34 cellular contexts compared by ENCODE assay signal in genomic region chr11:32032052-32032451, GRCh38.
"Had no signal": no experiment of that assay in that cellular context is flagged by ENCODE, and none has a peak within 500 bp of the region (broad histone marks: within the 10 kb centered on the region; RNA-seq: fewer than 3 reads in every experiment).

No MANE protein-coding gene starts in this region.

- H3K4me3 Mint-ChIP-seq: activated naive CD4-positive, alpha-beta T cell treated with anti-CD3 and anti-CD28 coated beads for 36 hours; activated naive CD8-positive, alpha-beta T cell treated with anti-CD3 and anti-CD28 coated beads for 36 hours; brain; immature natural killer cell; naive thymus-derived CD4-positive, alpha-beta T cell; neural progenitor cell; stimulated activated memory B cell treated with anti-CD40 and anti-IgM and Interleukin-4, amounts not matched to agents 10 μg/mL and 1 μg/mL and 100 μg/mL, for 72 hours; stimulated activated naive CD8-positive, alpha-beta T cell treated with anti-CD3 and anti-CD28 coated beads, Interleukin-15, amount 100 ng/mL, for 72 hours; type B pancreatic cell had no signal

- H3K4me3 ChIP-seq: ascending aorta, cardiac muscle cell, colonic mucosa, neural progenitor cell, right atrium auricular region, smooth muscle cell, uterus had no signal

- H3K27ac ChIP-seq: ascending aorta, cardiac muscle cell, colonic mucosa, neural progenitor cell, right atrium auricular region, uterus, VCaP had no signal

- H3K27ac Mint-ChIP-seq: activated naive CD4-positive, alpha-beta T cell treated with anti-CD3 and anti-CD28 coated beads for 36 hours; activated naive CD8-positive, alpha-beta T cell treated with anti-CD3 and anti-CD28 coated beads for 36 hours; brain; effector memory CD8-positive, alpha-beta T cell; immature natural killer cell; naive thymus-derived CD4-positive, alpha-beta T cell; neural progenitor cell; stimulated activated memory B cell treated with anti-CD40 and anti-IgM and Interleukin-4, amounts not matched to agents 10 μg/mL and 1 μg/mL and 100 μg/mL, for 72 hours; stimulated activated naive CD8-positive, alpha-beta T cell treated with anti-CD3 and anti-CD28 coated beads, Interleukin-15, amount 100 ng/mL, for 72 hours; type B pancreatic cell had no signal

- H3K4me1 ChIP-seq: ascending aorta, colonic mucosa, neural progenitor cell, right atrium auricular region, uterus had no signal

- H3K9me3 Mint-ChIP-seq: activated naive CD4-positive, alpha-beta T cell treated with anti-CD3 and anti-CD28 coated beads for 36 hours; activated naive CD8-positive, alpha-beta T cell treated with anti-CD3 and anti-CD28 coated beads for 36 hours; activated T-cell treated with anti-CD3 and anti-CD28 coated beads, Interleukin-2, amount 50 U/mL, for 72 hours; effector memory CD8-positive, alpha-beta T cell; naive thymus-derived CD4-positive, alpha-beta T cell; stimulated activated memory B cell treated with anti-CD40 and anti-IgM and Interleukin-4, amounts not matched to agents 10 μg/mL and 1 μg/mL and 100 μg/mL, for 72 hours; stimulated activated naive CD8-positive, alpha-beta T cell treated with anti-CD3 and anti-CD28 coated beads, Interleukin-15, amount 100 ng/mL, for 72 hours; type B pancreatic cell had no signal

- H2AFZ ChIP-seq: neural progenitor cell had no signal

- H3K27me3 ChIP-seq: ascending aorta, cardiac muscle cell, colonic mucosa, neural progenitor cell, right atrium auricular region, uterus had no signal

- ATAC-seq: effector memory CD8-positive, alpha-beta T cell; left colon; naive thymus-derived CD4-positive, alpha-beta T cell; stimulated activated memory B cell treated with anti-CD40 and anti-IgM and Interleukin-4, amounts not matched to agents 10 μg/mL and 1 μg/mL and 100 μg/mL, for 72 hours; stimulated activated naive CD8-positive, alpha-beta T cell treated with anti-CD3 and anti-CD28 coated beads, Interleukin-15, amount 100 ng/mL, for 72 hours had no signal

- H3K4me1 Mint-ChIP-seq: activated naive CD8-positive, alpha-beta T cell treated with anti-CD3 and anti-CD28 coated beads for 36 hours; immature natural killer cell; stimulated activated naive CD8-positive, alpha-beta T cell treated with anti-CD3 and anti-CD28 coated beads, Interleukin-15, amount 100 ng/mL, for 72 hours had no signal

- H3K36me3 Mint-ChIP-seq: activated naive CD8-positive, alpha-beta T cell treated with anti-CD3 and anti-CD28 coated beads for 36 hours; brain; immature natural killer cell; naive thymus-derived CD4-positive, alpha-beta T cell; neural progenitor cell; stimulated activated memory B cell treated with anti-CD40 and anti-IgM and Interleukin-4, amounts not matched to agents 10 μg/mL and 1 μg/mL and 100 μg/mL, for 72 hours; type B pancreatic cell had no signal

- DNase-seq: activated CD4-positive, alpha-beta T cell treated with anti-CD3 and anti-CD28 coated beads for 4 hours; activated CD4-positive, alpha-beta T cell treated with anti-CD3 and anti-CD28 coated beads, Interleukin-2, amount 50 U/mL, for 4 hours; activated naive CD4-positive, alpha-beta T cell treated with anti-CD3 and anti-CD28 coated beads for 36 hours; activated naive CD8-positive, alpha-beta T cell treated with anti-CD3 and anti-CD28 coated beads for 36 hours; activated T-cell treated with anti-CD3 and anti-CD28 coated beads for 4 hours; activated T-cell treated with anti-CD3 and anti-CD28 coated beads, Interleukin-2, amount 50 U/mL, for 72 hours; cerebellar nuclear complex; colonic mucosa; effector memory CD8-positive, alpha-beta T cell; erythroblast; hippocampal formation; immature natural killer cell; kidney; left colon; mammary epithelial cell; midbrain; naive thymus-derived CD4-positive, alpha-beta T cell; occipital lobe; stimulated activated CD4-positive, alpha-beta T cell treated with anti-CD3 and anti-CD28 coated beads, Interleukin-1b, Interleukin-23, amount 100 ng/mL, for 48 hours; stimulated activated CD4-positive, alpha-beta T cell treated with anti-CD3 and anti-CD28 coated beads, Interleukin-4, amount 100 ng/mL, for 4 hours; stimulated activated CD8-positive, alpha-beta memory T cell treated with anti-CD3 and anti-CD28 coated beads, Interleukin-4, amount 100 ng/mL, for 48 hours; stimulated activated naive CD8-positive, alpha-beta T cell treated with anti-CD3 and anti-CD28 coated beads, Interleukin-15, amount 100 ng/mL, for 72 hours; substantia nigra; T-helper 9 cell; uterus had no signal

- H3K4me2 ChIP-seq: neural progenitor cell, smooth muscle cell had no signal

- H3K9ac ChIP-seq: neural progenitor cell had no signal

- H3K36me3 ChIP-seq: ascending aorta, cardiac muscle cell, colonic mucosa, neural progenitor cell, right atrium auricular region, uterus had no signal

- H3K9me3 ChIP-seq: ascending aorta, colonic mucosa, right atrium auricular region, uterus had no signal
